Comparison of ENCODE assay signal across 13 cellular contexts in the genomic region with DNA sequence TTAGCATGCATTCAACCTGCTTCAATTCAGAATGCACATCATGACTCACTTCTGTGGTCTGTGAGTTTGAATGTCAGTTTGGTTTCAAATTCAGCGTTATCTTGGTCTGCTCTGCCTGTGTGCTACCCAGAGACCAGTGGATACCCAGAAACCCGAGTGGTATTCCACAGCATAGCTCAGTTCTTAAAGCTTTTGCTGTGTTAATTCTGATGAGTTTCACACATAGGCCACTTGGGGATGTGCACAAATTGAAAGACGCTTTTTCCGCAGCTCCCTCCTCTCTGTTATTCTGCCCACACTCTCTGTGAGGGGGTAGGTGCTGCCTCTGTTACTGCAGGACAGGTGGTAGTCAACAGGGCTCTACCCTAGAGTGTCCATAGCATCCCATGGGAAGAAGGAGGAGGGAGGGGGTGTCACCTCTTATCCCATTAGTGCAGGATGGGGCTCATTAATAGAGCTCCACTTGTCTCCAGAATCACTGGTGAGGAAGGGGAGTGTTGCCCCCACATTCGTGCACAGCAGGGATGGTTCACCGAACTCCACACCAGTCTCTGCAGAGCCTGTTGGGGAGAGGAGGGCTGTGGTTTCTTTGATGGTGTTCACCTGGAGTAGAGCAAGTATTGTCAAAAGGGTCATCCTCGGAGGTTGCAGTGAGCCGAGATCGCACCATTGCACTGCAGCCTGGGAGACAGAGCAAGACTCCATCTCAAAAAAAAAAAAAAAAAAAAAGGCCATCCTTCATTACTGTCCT. TPM values are rescaled to one million over a fixed set of nuclear protein-coding genes. Genes with fewer than 3 reads are reported as not detected.
DNase-seq lines count a peak whose midpoint lies in the region; ATAC-seq and TF ChIP-seq lines count a peak whose summit lies in the region.
"Had no signal": no experiment of that assay in that cellular context is flagged by ENCODE, and none has a peak within 500 bp of the region (broad histone marks: within the 10 kb centered on the region; RNA-seq: fewer than 3 reads in every experiment).

No MANE protein-coding gene starts in this region.

- POLR2A ChIA-PET in naive thymus-derived CD4-positive, alpha-beta T cell (lab: Charles Lee): interaction anchor here (0.7 kb wide), 1 partner anchor 168 kb away, joined by 3 read pairs; no protein-coding TSS in a partner anchor

- peaks cover 5 to 15% of the 10 kb centered on the region in 2 donors for H3K9me3 Mint-ChIP-seq in activated naive CD4-positive, alpha-beta T cell treated with anti-CD3 and anti-CD28 coated beads, Interleukin-2, amount 50 U/mL, for 72 hours
- H3K9me3 Mint-ChIP-seq in naive thymus-derived CD4-positive, alpha-beta T cell: peaks cover 0 to 19% (median 4%) of the 10 kb centered on the region in 11 donors

- intact Hi-C loops in naive thymus-derived CD4-positive, alpha-beta T cell (cut with micrococcal nuclease): loop anchor here in 1 of 2 donors (1.0 to 2.0 kb wide), 3 partner anchors 31 to 77 kb away; no protein-coding TSS in a partner anchor
- intact Hi-C loops in posterior vena cava (cut with DNase I) (no loop called here), prostate gland (cut with DNase I) (no loop called here)

- TF ChIP-seq CTCF in prostate gland (IDR thresholded peaks at IDR 0.05): no peak

- H3K4me3 Mint-ChIP-seq in naive thymus-derived CD4-positive, alpha-beta T cell: peak overlapping the region; percentile 36 to 78 (median 48)
- H3K4me3 Mint-ChIP-seq: brain had no signal

- ATAC-seq in activated naive CD4-positive, alpha-beta T cell treated with anti-CD3 and anti-CD28 coated beads, Interleukin-2, amount 50 U/mL, for 72 hours: peak; percentile 89 to 90
- ATAC-seq in naive thymus-derived CD4-positive, alpha-beta T cell: no peak
- ATAC-seq in HG02763 (IDR thresholded peaks at IDR 0.05; ENCODE audit: unreplicated experiment): no peak
- ATAC-seq: HCT116 had no signal

- no peaks in the 10 kb centered on the region for H3K9me3 ChIP-seq in naive thymus-derived CD4-positive, alpha-beta T cell (ENCODE audit: control insufficient read depth in 2 of 3, low read length in 3 of 3)
- no peaks in the 10 kb centered on the region for H3K9me3 ChIP-seq in prostate gland

- WGBS in prostate gland: 96% methylated on average over 9 of the region's 9 CpGs

- CTCF ChIA-PET in naive thymus-derived CD4-positive, alpha-beta T cell (lab: Charles Lee): no interaction called here

- H3K36me3 Mint-ChIP-seq in activated naive CD4-positive, alpha-beta T cell treated with anti-CD3 and anti-CD28 coated beads, Interleukin-2, amount 50 U/mL, for 72 hours: peaks cover 45 to 77% of the 10 kb centered on the region in 2 donors
- H3K36me3 Mint-ChIP-seq in naive thymus-derived CD4-positive, alpha-beta T cell: peaks cover 27 to 80% (median 72%) of the 10 kb centered on the region in 5 donors

- H3K4me1 ChIP-seq in naive thymus-derived CD4-positive, alpha-beta T cell (ENCODE audit: control insufficient read depth in 2 of 2, insufficient read depth in 2 of 2, low read length in 2 of 2): peaks cover 0 to 10% of the 10 kb centered on the region in 2 donors
- no peaks in the 10 kb centered on the region for H3K4me1 ChIP-seq in prostate gland (replicated peaks)

- H3K27ac Mint-ChIP-seq in activated naive CD4-positive, alpha-beta T cell treated with anti-CD3 and anti-CD28 coated beads, Interleukin-2, amount 50 U/mL, for 72 hours: peak overlapping the region; percentile 68 to 97
- peak overlapping the region in 8 of 9 donors; percentile 51 to 80 (median 70) for H3K27ac Mint-ChIP-seq in naive thymus-derived CD4-positive, alpha-beta T cell
- H3K27ac Mint-ChIP-seq: brain had no signal

- no peak for TF ChIP-seq POLR2A in prostate gland (IDR thresholded peaks at IDR 0.05)

- peaks cover 0 to 35% (median 7%) of the 10 kb centered on the region in 3 experiments for H3K36me3 ChIP-seq in naive thymus-derived CD4-positive, alpha-beta T cell (ENCODE audit: control insufficient read depth in 2 of 3, insufficient read depth in 3 of 3, low read length in 3 of 3)
- peaks cover 0 to 4% of the 10 kb centered on the region in 2 donors for H3K36me3 ChIP-seq in prostate gland

- peak; percentile 39 for DNase-seq in EL
- peak; percentile 50 for DNase-seq in OCI-M1 (lab: John Stamatoyannopoulos, UW)
- DNase-seq in activated naive CD4-positive, alpha-beta T cell treated with anti-CD3 and anti-CD28 coated beads, Interleukin-2, amount 50 U/mL, for 72 hours (ENCODE audit: low spot score in 2 of 2): peak in 1 of 2 donors; percentile 41
- DNase-seq in naive thymus-derived CD4-positive, alpha-beta T cell: peak in 1 of 9 donors; percentile 55
- DNase-seq in posterior vena cava (ENCODE audit: low spot score): no peak
- DNase-seq in prostate gland (ENCODE audit: low spot score): no peak
- no peak for DNase-seq in hippocampal formation (lab: John Stamatoyannopoulos, UW)
- DNase-seq: KBM-7, NCI-H2171 had no signal

- H3K27me3 ChIP-seq in naive thymus-derived CD4-positive, alpha-beta T cell (ENCODE audit: control insufficient read depth in 2 of 2, insufficient read depth in 2 of 2, low read length in 2 of 2): no peaks in the 10 kb centered on the region
- no peaks in the 10 kb centered on the region for H3K27me3 ChIP-seq in prostate gland (replicated peaks; ENCODE audit: insufficient read depth)

- H3K27me3 Mint-ChIP-seq in naive thymus-derived CD4-positive, alpha-beta T cell: no peaks in the 10 kb centered on the region
- H3K27me3 Mint-ChIP-seq: brain had no signal

- no peak overlapping the region for H3K4me3 ChIP-seq in naive thymus-derived CD4-positive, alpha-beta T cell (ENCODE audit: low read length)
- H3K4me3 ChIP-seq in prostate gland: no peak overlapping the region

- peaks cover 24 to 67% (median 55%) of the 10 kb centered on the region in 7 donors for H3K4me1 Mint-ChIP-seq in naive thymus-derived CD4-positive, alpha-beta T cell
- H3K4me1 Mint-ChIP-seq: brain had no signal

- no peak overlapping the region for H3K27ac ChIP-seq in naive thymus-derived CD4-positive, alpha-beta T cell (ENCODE audit: low read depth, low read length)
- H3K27ac ChIP-seq in prostate gland: no peak overlapping the region
- H3K27ac ChIP-seq: VCaP had no signal

RNA-seq across cellular contexts. Expression of gene SDCBP2, which starts 29.2 kb away (rescaled TPM):
- 10 to 100 TPM in 1 of 2 donors, 1 to 10 TPM in 1; 4.9 to 18.5 TPM for total RNA-seq in activated naive CD4-positive, alpha-beta T cell treated with anti-CD3 and anti-CD28 coated beads, Interleukin-2, amount 50 U/mL, for 72 hours
- 1 to 10 TPM; 1.0 to 3.6 (median 1.4) TPM for total RNA-seq in naive thymus-derived CD4-positive, alpha-beta T cell
- polyA plus RNA-seq in naive thymus-derived CD4-positive, alpha-beta T cell: 1 to 10 TPM; 1.3 to 1.9 TPM
- 1 to 10 TPM; 3.1 to 5.4 TPM for total RNA-seq in posterior vena cava
- 1 to 10 TPM; 4.0 to 7.3 TPM for total RNA-seq in prostate gland

RNA-seq across cellular contexts. Expression of gene FKBP1A, which starts 34.8 kb away (rescaled TPM):
- total RNA-seq in activated naive CD4-positive, alpha-beta T cell treated with anti-CD3 and anti-CD28 coated beads, Interleukin-2, amount 50 U/mL, for 72 hours: 100 to 1,000 TPM; 147 to 374 TPM
- total RNA-seq in naive thymus-derived CD4-positive, alpha-beta T cell: 100 to 1,000 TPM in 2 of 5 experiments, 10 to 100 TPM in 3; 74.5 to 253 (median 93.1) TPM
- 10 to 100 TPM; 46.5 to 46.7 TPM for polyA plus RNA-seq in naive thymus-derived CD4-positive, alpha-beta T cell
- total RNA-seq in posterior vena cava (100 to 1,000 TPM; 239 to 274 TPM), prostate gland (100 to 1,000 TPM; 103 to 161 TPM)

Comparison
In these comparisons a context has a peak if more than half of its experiments do, and no peak if none do; other contexts are left out.
1. DNase-seq: peak in EL (single experiment) and OCI-M1 (single experiment); none in posterior vena cava (single experiment), prostate gland (single experiment) and hippocampal formation (0 of 2).
2. ATAC-seq: peak in activated naive CD4-positive, alpha-beta T cell treated with anti-CD3 and anti-CD28 coated beads, Interleukin-2, amount 50 U/mL, for 72 hours (2 of 2); none in naive thymus-derived CD4-positive, alpha-beta T cell (single experiment) and HG02763 (single experiment).